ENCODE assay signal across 23 cellular contexts in the genomic region with DNA sequence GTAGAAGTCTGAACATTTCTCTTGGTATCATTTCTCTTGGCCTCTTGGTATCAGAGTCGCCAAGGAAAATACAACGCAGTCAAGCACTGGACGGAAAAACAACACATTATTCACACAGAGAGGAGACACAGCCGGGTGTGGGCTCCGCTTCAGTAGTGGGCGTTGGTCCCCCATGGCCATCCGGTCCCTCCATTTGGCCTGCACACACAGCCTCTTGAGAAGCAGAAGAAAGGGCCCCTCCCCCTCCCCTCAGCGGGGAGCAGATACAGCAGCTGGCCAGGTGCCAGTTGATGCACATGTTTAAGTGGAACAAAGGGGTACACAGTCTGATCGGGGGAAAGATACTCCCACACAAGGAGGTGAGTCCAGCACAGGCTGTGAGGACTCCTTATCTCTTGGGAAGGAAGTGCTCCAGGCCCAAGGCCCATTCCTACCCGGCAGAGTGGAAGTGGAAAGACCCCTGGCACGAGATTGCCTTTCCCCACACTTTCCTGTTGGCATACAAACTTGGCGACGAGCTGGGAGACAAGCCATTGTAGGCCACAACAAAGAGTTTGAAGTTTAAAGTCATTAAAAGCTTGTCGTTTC.
"Had no signal": no experiment of that assay in that cellular context is flagged by ENCODE, and none has a peak within 500 bp of the region (broad histone marks: within the 10 kb centered on the region; RNA-seq: fewer than 3 reads in every experiment).

No MANE protein-coding gene starts in this region.

- H3K4me3 ChIP-seq: adrenal gland had no signal

- H3K27me3 ChIP-seq: adrenal gland had no signal

- DNase-seq: activated CD4-positive, alpha-beta memory T cell treated with anti-CD3 and anti-CD28 coated beads, Interleukin-2, amount 10 ng/mL, durations not matched to agents 7 days and 5 days; activated CD4-positive, alpha-beta T cell treated with anti-CD3 and anti-CD28 coated beads, Interleukin-2, amount 50 U/mL, for 1 hour; activated CD4-positive, CD25-positive, alpha-beta regulatory T cell; activated gamma-delta T cell; activated naive CD4-positive, alpha-beta T cell treated with anti-CD3 and anti-CD28 coated beads for 36 hours; activated naive CD8-positive, alpha-beta T cell treated with anti-CD3 and anti-CD28 coated beads, Interleukin-2, amount 10 ng/mL, durations not matched to agents 7 days and 5 days; activated T-cell treated with anti-CD3 and anti-CD28 coated beads for 4 hours; activated T-cell treated with anti-CD3 and anti-CD28 coated beads, Interleukin-2, amount 50 U/mL, for 48 hours; central memory CD4-positive, alpha-beta T cell; Kasumi-1; NCI-H1048; NCI-H1417; NCI-H1930; NCI-H2171; NCI-H2227 treated with DMSO at 0.1 percent for 48 hours; NCI-H446 treated with DMSO at 0.1 percent for 48 hours; NCI-H524 treated with DMSO at 0.1 percent for 48 hours; NCI-H82; SK-N-SH; T-helper 1 cell had no signal

- H3K9me3 ChIP-seq: adrenal gland, SK-N-SH had no signal

- H3K9ac ChIP-seq: SK-N-SH had no signal

- ATAC-seq: activated T-helper 17 cell treated with anti-CD3 and anti-CD28 coated beads, Interleukin-2, amount 50 U/mL, for 72 hours had no signal

- H3K4me1 ChIP-seq: adrenal gland had no signal

- H3K36me3 ChIP-seq: adrenal gland had no signal

- H3K27ac ChIP-seq: adrenal gland, VCaP had no signal
